15 cellular contexts compared by ENCODE assay signal in genomic region chr20:33693741-33694645, GRCh38. TPM values are rescaled to one million over a fixed set of nuclear protein-coding genes. Genes with fewer than 3 reads are reported as not detected.
DNase-seq lines count a peak whose midpoint lies in the region; ATAC-seq, FAIRE-seq and TF ChIP-seq lines count a peak whose summit lies in the region.
"Had no signal": no experiment of that assay in that cellular context is flagged by ENCODE, and none has a peak within 500 bp of the region (broad histone marks: within the 10 kb centered on the region; RNA-seq: fewer than 3 reads in every experiment).

No MANE protein-coding gene starts in this region.

- TF ChIP-seq RAD21 in HepG2 (CRISPR knock-in tag; IDR thresholded peaks at IDR 0.05), result no peak

- no TSS peak for BruUV-seq in HepG2 (replicated peaks; lab: Mats Ljungman, UMichigan)

- no peak for FAIRE-seq in HepG2 (lab: Jason Lieb, UNC)
- FAIRE-seq: endometrium, islet of Langerhans had no signal

- H3K4me3 ChIP-seq in MG63, result no peak overlapping the region
- no peak overlapping the region for H3K4me3 ChIP-seq in HepG2 (replicated peaks in 1 of 3; ENCODE audit: insufficient read depth in 1 of 3, low read depth in 2 of 3, low read length in 3 of 3)
- H3K4me3 ChIP-seq: skin epidermis had no signal

- H2AFZ ChIP-seq in HepG2 (ENCODE audit: low read length), result no peak overlapping the region

- WGBS in HepG2 (ENCODE audit: low lambda C conversion rate), result 67% methylated on average over 17 of the region's 17 CpGs

- in situ Hi-C loops in HepG2 (cut with HindIII; ENCODE audit: extremely low pct_ligation_motif_present, low pct_unique_long_range_greater_than_20kb), result no loop called here

- no peaks in the 10 kb centered on the region for H3K4me1 Mint-ChIP-seq in central memory CD8-positive, alpha-beta T cell

- H3K27ac Mint-ChIP-seq in central memory CD8-positive, alpha-beta T cell (ENCODE audit: low read depth), result peak overlapping the region; percentile 13
- H3K27ac Mint-ChIP-seq: activated naive CD4-positive, alpha-beta T cell treated with anti-CD3 and anti-CD28 coated beads, Interleukin-2, amount 50 U/mL, for 24 hours had no signal

- peaks cover 59% of the 10 kb centered on the region for H3K4me1 ChIP-seq in HepG2 (ENCODE audit: insufficient read depth, low read length)

- POLR2A ChIA-PET in HepG2 (lab: Yijun Ruan, JAX), result interaction anchor here (2.0 kb wide), 1 partner anchor 10 kb away, joined by 6 read pairs; no protein-coding TSS in a partner anchor

- no peak overlapping the region for H3K4me2 ChIP-seq in HepG2 (ENCODE audit: low read depth, low read length)

- no peak overlapping the region for H3K27ac ChIP-seq in HepG2 (ENCODE audit: extremely low read length, insufficient read depth, low read length)
- H3K27ac ChIP-seq in substantia nigra (ENCODE audit: low read depth, low read length, poor library complexity, severe bottlenecking), result peak overlapping the region; percentile 91

- DNase-seq in MG63 (peak; percentile 83), HepG2 (ENCODE audit: low spot score) (no peak), substantia nigra (lab: John Stamatoyannopoulos, UW) (peak; percentile 23 to 88 (median 71)), iPS-NIHi7 (ENCODE audit: extremely low spot score) (no peak)
- DNase-seq in central memory CD8-positive, alpha-beta T cell (ENCODE audit: low spot score in 2 of 2), result no peak
- DNase-seq: EL, HCEC 1CT, NCI-H1105 treated with DMSO at 0.1 percent for 48 hours had no signal

- H3K9me3 Mint-ChIP-seq in central memory CD8-positive, alpha-beta T cell, result no peaks in the 10 kb centered on the region
- H3K9me3 Mint-ChIP-seq: activated naive CD4-positive, alpha-beta T cell treated with anti-CD3 and anti-CD28 coated beads, Interleukin-2, amount 50 U/mL, for 24 hours had no signal

- no peak for ATAC-seq in central memory CD8-positive, alpha-beta T cell (replicated peaks; ENCODE audit: extremely low read depth, poor library complexity, severe bottlenecking)
- ATAC-seq in HepG2, result peak; percentile 11
- ATAC-seq in HG02981 (IDR thresholded peaks at IDR 0.05; ENCODE audit: unreplicated experiment), result no peak
- no peak for ATAC-seq in HG03280 (IDR thresholded peaks at IDR 0.05; ENCODE audit: unreplicated experiment)
- ATAC-seq in GM19467 (IDR thresholded peaks at IDR 0.05; ENCODE audit: unreplicated experiment), result no peak

- H3K27me3 Mint-ChIP-seq in central memory CD8-positive, alpha-beta T cell, result no peaks in the 10 kb centered on the region
- H3K27me3 Mint-ChIP-seq: activated naive CD4-positive, alpha-beta T cell treated with anti-CD3 and anti-CD28 coated beads, Interleukin-2, amount 50 U/mL, for 24 hours had no signal

- H4K20me1 ChIP-seq in HepG2 (ENCODE audit: insufficient read depth, low read length), result no peaks in the 10 kb centered on the region

- H3K4me3 Mint-ChIP-seq in central memory CD8-positive, alpha-beta T cell, result no peak overlapping the region
- H3K4me3 Mint-ChIP-seq: activated naive CD4-positive, alpha-beta T cell treated with anti-CD3 and anti-CD28 coated beads, Interleukin-2, amount 50 U/mL, for 24 hours had no signal

- H3K27me3 ChIP-seq in MG63 (no peaks in the 10 kb centered on the region), HepG2 (ENCODE audit: control insufficient read depth in 1 of 2, insufficient read depth in 2 of 2, low read length in 2 of 2) (no peaks in the 10 kb centered on the region)

- CTCF ChIA-PET in HepG2 (lab: Yijun Ruan, JAX; ENCODE audit: low intra/inter-chr PET ratio, low total read pairs), result no interaction called here

- intact Hi-C loops in HepG2 (cut with micrococcal nuclease; ENCODE audit: unreplicated experiment), result no loop called here

- H3K36me3 Mint-ChIP-seq in central memory CD8-positive, alpha-beta T cell (ENCODE audit: insufficient read depth), result no peaks in the 10 kb centered on the region
- H3K36me3 Mint-ChIP-seq: activated naive CD4-positive, alpha-beta T cell treated with anti-CD3 and anti-CD28 coated beads, Interleukin-2, amount 50 U/mL, for 24 hours had no signal

- TF ChIP-seq EP300 in HepG2 (IDR thresholded peaks at IDR 0.05; ENCODE audit: low read depth in 2 of 2, low read length in 2 of 2) (no peak), HepG2 (CRISPR knock-in tag; IDR thresholded peaks at IDR 0.05; ENCODE audit: borderline replicate concordance) (no peak)

- H3K9me3 ChIP-seq in MG63, result no peaks in the 10 kb centered on the region
- no peaks in the 10 kb centered on the region for H3K9me3 ChIP-seq in HepG2 (ENCODE audit: low read length)

- no peaks in the 10 kb centered on the region for H3K36me3 ChIP-seq in MG63
- no peaks in the 10 kb centered on the region for H3K36me3 ChIP-seq in HepG2 (replicated peaks in 1 of 2; ENCODE audit: control insufficient read depth in 1 of 2, insufficient read depth in 2 of 2, low read length in 2 of 2)

- no peak overlapping the region for H3K9ac ChIP-seq in HepG2 (ENCODE audit: insufficient read depth, low read depth, low read length)

- H3K79me2 ChIP-seq in HepG2 (ENCODE audit: insufficient read depth, low read length), result no peaks in the 10 kb centered on the region

- TF ChIP-seq POLR2A in HepG2 (IDR thresholded peaks at IDR 0.05; ENCODE audit: insufficient read depth in 1 of 2, low read depth in 2 of 2, low read length in 2 of 2), result no peak

- TF ChIP-seq CTCF in HepG2 (CRISPR knock-in tag; IDR thresholded peaks at IDR 0.05), result no peak

RNA-seq across cellular contexts. Expression of gene E2F1, which starts 7.8 kb away (rescaled TPM):
- 52.1 and 57.2 TPM in 2 replicates for total RNA-seq in MG63 (2014; rRNA removed; shearing (Covaris generic); ENCODE audit: low replicate concordance)
- total RNA-seq in HepG2 (2016; rRNA removed; fragmentation: Illumina TruSeq; extraction: Trizol), result 25.3 and 39.4 TPM in 2 replicates
- total RNA-seq in HepG2 (2016; cell fraction: cytosol; rRNA removed; fragmentation: Illumina TruSeq; extraction: Trizol; ENCODE audit: low read depth), result 23.5 and 26.5 TPM in 2 replicates
- total RNA-seq in HepG2 (2016; cell fraction: insoluble cytoplasmic fraction; rRNA removed; fragmentation: Illumina TruSeq; extraction: Trizol), result 22.9 and 41.6 TPM in 2 replicates
- total RNA-seq in HepG2 (2016; cell fraction: membrane; rRNA removed; fragmentation: Illumina TruSeq; extraction: Trizol), result 49.7 and 51.9 TPM in 2 replicates
- total RNA-seq in HepG2 (2016; cell fraction: nucleus; rRNA removed; fragmentation: Illumina TruSeq; extraction: Trizol), result 29.5 and 34.7 TPM in 2 replicates
- 22.5 and 25.5 TPM in 2 replicates for polyA plus RNA-seq in HepG2 (2011; rRNA removed)
- polyA plus RNA-seq in HepG2 (2011; cell fraction: cytosol; rRNA removed), result 14.5 and 25.4 TPM in 2 replicates
- 50.7 and 66.4 TPM in 2 replicates for polyA plus RNA-seq in HepG2 (2011; cell fraction: nucleus; rRNA removed)
- 14.4 and 23.5 TPM in 2 replicates for polyA plus RNA-seq in HepG2 (2012)
- 39.6 and 41.6 TPM in 2 replicates for polyA plus RNA-seq in HepG2 (2016; cell fraction: cytosol; fragmentation: Illumina TruSeq; extraction: Trizol; ENCODE audit: low read depth)
- polyA plus RNA-seq in HepG2 (2016; cell fraction: insoluble cytoplasmic fraction; fragmentation: Illumina TruSeq; extraction: Trizol; ENCODE audit: low read depth), result 32.3 and 37.3 TPM in 2 replicates
- 56.5 and 59.4 TPM in 2 replicates for polyA plus RNA-seq in HepG2 (2016; cell fraction: membrane; fragmentation: Illumina TruSeq; extraction: Trizol; ENCODE audit: low read depth)
- polyA plus RNA-seq in HepG2 (2016; cell fraction: nucleus; fragmentation: Illumina TruSeq; extraction: Trizol; ENCODE audit: insufficient read depth, low read depth), result 97.6 and 106 TPM in 2 replicates
- polyA minus RNA-seq in HepG2 (2011; rRNA and poly(A)+ RNA removed; ENCODE audit: low replicate concordance), result 35.0 and 64.5 TPM in 2 replicates
- polyA minus RNA-seq in HepG2 (2011; cell fraction: cytosol; rRNA and poly(A)+ RNA removed), result 7.4 and 10.7 TPM in 2 replicates
- 8.0 and 10.6 TPM in 2 replicates for polyA minus RNA-seq in HepG2 (2011; cell fraction: nucleus; rRNA and poly(A)+ RNA removed)

RNA-seq across cellular contexts. Expression of gene NECAB3, which starts 19.8 kb away (rescaled TPM):
- total RNA-seq in MG63 (2014; rRNA removed; shearing (Covaris generic); ENCODE audit: low replicate concordance), result 4.4 and 17.4 TPM in 2 replicates
- 26.4 and 61.5 TPM in 2 replicates for total RNA-seq in HepG2 (2016; rRNA removed; fragmentation: Illumina TruSeq; extraction: Trizol)
- total RNA-seq in HepG2 (2016; cell fraction: cytosol; rRNA removed; fragmentation: Illumina TruSeq; extraction: Trizol; ENCODE audit: low read depth), result 43.9 and 46.0 TPM in 2 replicates
- 23.2 and 62.1 TPM in 2 replicates for total RNA-seq in HepG2 (2016; cell fraction: insoluble cytoplasmic fraction; rRNA removed; fragmentation: Illumina TruSeq; extraction: Trizol)
- total RNA-seq in HepG2 (2016; cell fraction: membrane; rRNA removed; fragmentation: Illumina TruSeq; extraction: Trizol), result 62.7 and 67.8 TPM in 2 replicates
- total RNA-seq in HepG2 (2016; cell fraction: nucleus; rRNA removed; fragmentation: Illumina TruSeq; extraction: Trizol), result 71.4 and 86.1 TPM in 2 replicates
- polyA plus RNA-seq in HepG2 (2011; rRNA removed), result 65.5 and 81.8 TPM in 2 replicates
- polyA plus RNA-seq in HepG2 (2011; cell fraction: cytosol; rRNA removed), result 30.3 and 70.4 TPM in 2 replicates
- 585 and 688 TPM in 2 replicates for polyA plus RNA-seq in HepG2 (2011; cell fraction: nucleus; rRNA removed)
- polyA plus RNA-seq in HepG2 (2012), result 32.0 and 41.2 TPM in 2 replicates
- polyA plus RNA-seq in HepG2 (2016; cell fraction: cytosol; fragmentation: Illumina TruSeq; extraction: Trizol; ENCODE audit: low read depth), result 18.6 and 21.1 TPM in 2 replicates
- polyA plus RNA-seq in HepG2 (2016; cell fraction: insoluble cytoplasmic fraction; fragmentation: Illumina TruSeq; extraction: Trizol; ENCODE audit: low read depth), result 21.8 and 29.6 TPM in 2 replicates
- polyA plus RNA-seq in HepG2 (2016; cell fraction: membrane; fragmentation: Illumina TruSeq; extraction: Trizol; ENCODE audit: low read depth), result 29.2 TPM in 2 replicates
- 161 and 163 TPM in 2 replicates for polyA plus RNA-seq in HepG2 (2016; cell fraction: nucleus; fragmentation: Illumina TruSeq; extraction: Trizol; ENCODE audit: insufficient read depth, low read depth)
- 148 and 154 TPM in 2 replicates for polyA minus RNA-seq in HepG2 (2011; rRNA and poly(A)+ RNA removed; ENCODE audit: low replicate concordance)
- 27.1 and 33.2 TPM in 2 replicates for polyA minus RNA-seq in HepG2 (2011; cell fraction: cytosol; rRNA and poly(A)+ RNA removed)
- polyA minus RNA-seq in HepG2 (2011; cell fraction: nucleus; rRNA and poly(A)+ RNA removed), result 103 and 112 TPM in 2 replicates

RNA-seq across cellular contexts. Expression of gene PXMP4, which starts 26.1 kb away (rescaled TPM):
- total RNA-seq in MG63 (2014; rRNA removed; shearing (Covaris generic); ENCODE audit: low replicate concordance), result 1.5 and 2.7 TPM in 2 replicates
- total RNA-seq in HepG2 (2016; rRNA removed; fragmentation: Illumina TruSeq; extraction: Trizol), result not detected in 2 replicates
- total RNA-seq in HepG2 (2016; cell fraction: cytosol; rRNA removed; fragmentation: Illumina TruSeq; extraction: Trizol; ENCODE audit: low read depth), result not detected in 2 replicates
- not detected in 2 replicates for total RNA-seq in HepG2 (2016; cell fraction: insoluble cytoplasmic fraction; rRNA removed; fragmentation: Illumina TruSeq; extraction: Trizol)
- total RNA-seq in HepG2 (2016; cell fraction: membrane; rRNA removed; fragmentation: Illumina TruSeq; extraction: Trizol), result not detected in 2 replicates
- not detected in 2 replicates for total RNA-seq in HepG2 (2016; cell fraction: nucleus; rRNA removed; fragmentation: Illumina TruSeq; extraction: Trizol)
- not detected in 2 replicates for polyA plus RNA-seq in HepG2 (2011; rRNA removed)
- 0.01 TPM in 1 of 2 replicates, not detected in the other for polyA plus RNA-seq in HepG2 (2011; cell fraction: cytosol; rRNA removed)
- not detected in 2 replicates for polyA plus RNA-seq in HepG2 (2011; cell fraction: nucleus; rRNA removed)
- polyA plus RNA-seq in HepG2 (2012), result 0.07 TPM in 1 of 2 replicates, not detected in the other
- not detected in 2 replicates for polyA plus RNA-seq in HepG2 (2016; cell fraction: cytosol; fragmentation: Illumina TruSeq; extraction: Trizol; ENCODE audit: low read depth)
- not detected in 2 replicates for polyA plus RNA-seq in HepG2 (2016; cell fraction: insoluble cytoplasmic fraction; fragmentation: Illumina TruSeq; extraction: Trizol; ENCODE audit: low read depth)
- polyA plus RNA-seq in HepG2 (2016; cell fraction: membrane; fragmentation: Illumina TruSeq; extraction: Trizol; ENCODE audit: low read depth), result not detected in 2 replicates
- polyA plus RNA-seq in HepG2 (2016; cell fraction: nucleus; fragmentation: Illumina TruSeq; extraction: Trizol; ENCODE audit: insufficient read depth, low read depth), result not detected in 2 replicates
- polyA minus RNA-seq in HepG2 (2011; rRNA and poly(A)+ RNA removed; ENCODE audit: low replicate concordance), result 0.20 and 11.4 TPM in 2 replicates
- polyA minus RNA-seq in HepG2 (2011; cell fraction: cytosol; rRNA and poly(A)+ RNA removed), result not detected in 2 replicates
- polyA minus RNA-seq in HepG2 (2011; cell fraction: nucleus; rRNA and poly(A)+ RNA removed), result not detected in 2 replicates

RNA-seq across cellular contexts. Expression of gene ACTL10, which starts 27.2 kb away (rescaled TPM):
- total RNA-seq in MG63 (2014; rRNA removed; shearing (Covaris generic); ENCODE audit: low replicate concordance), result 2.4 and 3.5 TPM in 2 replicates
- not detected in 2 replicates for total RNA-seq in HepG2 (2016; rRNA removed; fragmentation: Illumina TruSeq; extraction: Trizol)
- not detected in 2 replicates for total RNA-seq in HepG2 (2016; cell fraction: cytosol; rRNA removed; fragmentation: Illumina TruSeq; extraction: Trizol; ENCODE audit: low read depth)
- total RNA-seq in HepG2 (2016; cell fraction: insoluble cytoplasmic fraction; rRNA removed; fragmentation: Illumina TruSeq; extraction: Trizol), result not detected in 2 replicates
- total RNA-seq in HepG2 (2016; cell fraction: membrane; rRNA removed; fragmentation: Illumina TruSeq; extraction: Trizol), result not detected in 2 replicates
- total RNA-seq in HepG2 (2016; cell fraction: nucleus; rRNA removed; fragmentation: Illumina TruSeq; extraction: Trizol), result not detected in 2 replicates
- polyA plus RNA-seq in HepG2 (2011; rRNA removed), result not detected in 2 replicates
- polyA plus RNA-seq in HepG2 (2011; cell fraction: cytosol; rRNA removed), result not detected in 2 replicates
- polyA plus RNA-seq in HepG2 (2011; cell fraction: nucleus; rRNA removed), result not detected in 2 replicates
- 0.11 and 0.12 TPM in 2 replicates for polyA plus RNA-seq in HepG2 (2012)
- not detected in 2 replicates for polyA plus RNA-seq in HepG2 (2016; cell fraction: cytosol; fragmentation: Illumina TruSeq; extraction: Trizol; ENCODE audit: low read depth)
- polyA plus RNA-seq in HepG2 (2016; cell fraction: insoluble cytoplasmic fraction; fragmentation: Illumina TruSeq; extraction: Trizol; ENCODE audit: low read depth), result not detected in 2 replicates
- polyA plus RNA-seq in HepG2 (2016; cell fraction: membrane; fragmentation: Illumina TruSeq; extraction: Trizol; ENCODE audit: low read depth), result not detected in 2 replicates
- polyA plus RNA-seq in HepG2 (2016; cell fraction: nucleus; fragmentation: Illumina TruSeq; extraction: Trizol; ENCODE audit: insufficient read depth, low read depth), result not detected in 2 replicates
- polyA minus RNA-seq in HepG2 (2011; rRNA and poly(A)+ RNA removed; ENCODE audit: low replicate concordance), result 0.12 and 3.5 TPM in 2 replicates
- polyA minus RNA-seq in HepG2 (2011; cell fraction: cytosol; rRNA and poly(A)+ RNA removed), result not detected in 2 replicates
- polyA minus RNA-seq in HepG2 (2011; cell fraction: nucleus; rRNA and poly(A)+ RNA removed), result not detected in 2 replicates

RNA-seq across cellular contexts. Expression of gene C20orf144, which starts 31.9 kb away (rescaled TPM):
- total RNA-seq in MG63 (2014; rRNA removed; shearing (Covaris generic); ENCODE audit: low replicate concordance), result not detected in 2 replicates
- 0.09 and 0.14 TPM in 2 replicates for total RNA-seq in HepG2 (2016; rRNA removed; fragmentation: Illumina TruSeq; extraction: Trizol)
- 0.30 and 0.35 TPM in 2 replicates for total RNA-seq in HepG2 (2016; cell fraction: cytosol; rRNA removed; fragmentation: Illumina TruSeq; extraction: Trizol; ENCODE audit: low read depth)
- 0.11 TPM in 1 of 2 replicates, not detected in the other for total RNA-seq in HepG2 (2016; cell fraction: insoluble cytoplasmic fraction; rRNA removed; fragmentation: Illumina TruSeq; extraction: Trizol)
- total RNA-seq in HepG2 (2016; cell fraction: membrane; rRNA removed; fragmentation: Illumina TruSeq; extraction: Trizol), result 0.37 and 0.38 TPM in 2 replicates
- total RNA-seq in HepG2 (2016; cell fraction: nucleus; rRNA removed; fragmentation: Illumina TruSeq; extraction: Trizol), result 0.31 and 0.37 TPM in 2 replicates
- 0.16 TPM in 2 replicates for polyA plus RNA-seq in HepG2 (2011; rRNA removed)
- polyA plus RNA-seq in HepG2 (2011; cell fraction: cytosol; rRNA removed), result 0.17 and 0.29 TPM in 2 replicates
- 0.18 and 0.24 TPM in 2 replicates for polyA plus RNA-seq in HepG2 (2011; cell fraction: nucleus; rRNA removed)
- polyA plus RNA-seq in HepG2 (2012), result 0.21 and 0.32 TPM in 2 replicates
- polyA plus RNA-seq in HepG2 (2016; cell fraction: cytosol; fragmentation: Illumina TruSeq; extraction: Trizol; ENCODE audit: low read depth), result 0.12 and 0.15 TPM in 2 replicates
- polyA plus RNA-seq in HepG2 (2016; cell fraction: insoluble cytoplasmic fraction; fragmentation: Illumina TruSeq; extraction: Trizol; ENCODE audit: low read depth), result 0.20 and 0.21 TPM in 2 replicates
- 0.27 and 0.39 TPM in 2 replicates for polyA plus RNA-seq in HepG2 (2016; cell fraction: membrane; fragmentation: Illumina TruSeq; extraction: Trizol; ENCODE audit: low read depth)
- polyA plus RNA-seq in HepG2 (2016; cell fraction: nucleus; fragmentation: Illumina TruSeq; extraction: Trizol; ENCODE audit: insufficient read depth, low read depth), result not detected in 2 replicates
- 0.58 TPM in 1 of 2 replicates, not detected in the other for polyA minus RNA-seq in HepG2 (2011; rRNA and poly(A)+ RNA removed; ENCODE audit: low replicate concordance)
- not detected in 2 replicates for polyA minus RNA-seq in HepG2 (2011; cell fraction: cytosol; rRNA and poly(A)+ RNA removed)
- 0.26 TPM in 1 of 2 replicates, not detected in the other for polyA minus RNA-seq in HepG2 (2011; cell fraction: nucleus; rRNA and poly(A)+ RNA removed)

Comparison
In these comparisons a context has a peak if more than half of its experiments do, and no peak if none do; other contexts are left out.
1. DNase-seq: peak in MG63 (single experiment) and substantia nigra (49 of 49); none in central memory CD8-positive, alpha-beta T cell (0 of 2), HepG2 (single experiment) and iPS-NIHi7 (single experiment).